In genomic region chr6:98529364-98529763, GRCh38 we compare ENCODE assay signal across 9 cellular contexts.
"Had no signal": no experiment of that assay in that cellular context is flagged by ENCODE, and none has a peak within 500 bp of the region (broad histone marks: within the 10 kb centered on the region; RNA-seq: fewer than 3 reads in every experiment).

No MANE protein-coding gene starts in this region.

- DNase-seq: activated CD4-positive, alpha-beta T cell treated with anti-CD3 and anti-CD28 coated beads, Interleukin-2, amount 50 U/mL, for 4 hours; activated CD8-positive, alpha-beta memory T cell treated with anti-CD3 and anti-CD28 coated beads, Interleukin-2, amount 10 ng/mL, durations not matched to agents 7 days and 5 days; activated gamma-delta T cell; activated T-cell treated with anti-CD3 and anti-CD28 coated beads, Interleukin-2, amount 50 U/mL, for 48 hours; aorta; heart left ventricle; left ventricle myocardium inferior; mesenchymal stem cell; small intestine had no signal
